20 cellular contexts compared by ENCODE assay signal in the genomic region with DNA sequence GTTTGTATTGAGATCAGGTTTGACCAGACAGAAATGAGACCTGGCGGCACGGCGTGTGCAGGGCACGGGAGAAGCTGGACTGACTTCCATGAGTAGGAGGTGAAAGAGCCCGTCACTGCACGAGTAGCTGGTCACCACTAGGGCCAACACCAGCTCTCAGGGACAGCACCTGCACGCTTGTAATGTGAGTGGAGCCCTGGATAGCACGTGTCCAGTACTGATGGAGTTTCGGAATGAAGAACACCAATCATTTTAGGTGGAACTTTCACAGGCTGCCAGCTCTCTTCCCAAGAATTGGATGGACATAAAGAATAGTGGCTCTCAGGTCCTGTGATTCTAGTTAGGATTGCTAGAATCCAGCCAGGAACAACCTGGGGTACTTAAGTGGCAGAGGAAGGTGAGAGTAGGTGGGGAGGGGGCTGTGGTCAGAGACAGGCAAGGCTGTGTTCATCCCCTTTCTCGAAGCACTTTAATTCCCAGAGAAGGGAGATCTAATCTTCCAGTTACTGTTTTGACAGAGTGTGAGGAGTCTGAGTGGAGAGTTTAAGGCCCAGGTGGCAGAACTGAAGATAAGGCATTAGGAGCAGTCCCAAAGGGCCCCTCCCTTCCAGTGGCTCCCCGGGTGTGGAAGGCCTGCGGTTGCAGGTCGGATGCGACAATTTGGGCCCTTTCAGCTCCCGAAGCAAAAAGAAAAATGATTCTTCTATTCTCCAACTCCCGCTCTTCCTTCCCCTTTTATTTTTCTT.
DNase-seq lines count a peak whose midpoint lies in the region; ATAC-seq, FAIRE-seq and TF ChIP-seq lines count a peak whose summit lies in the region.
"Had no signal": no experiment of that assay in that cellular context is flagged by ENCODE, and none has a peak within 500 bp of the region (broad histone marks: within the 10 kb centered on the region; RNA-seq: fewer than 3 reads in every experiment).

No MANE protein-coding gene starts in this region.

- no TSS peak for BruUV-seq in HepG2 (replicated peaks; lab: Mats Ljungman, UMichigan)

- no peaks in the 10 kb centered on the region for H3K79me2 ChIP-seq in HepG2 (ENCODE audit: insufficient read depth, low read length)

- H3K36me3 Mint-ChIP-seq in T-helper 17 cell (ENCODE audit: low read depth) (no peaks in the 10 kb centered on the region), endodermal cell (ENCODE audit: low read depth) (no peaks in the 10 kb centered on the region)
- H3K36me3 Mint-ChIP-seq: CD14-positive monocyte had no signal

- CTCF ChIA-PET in HepG2 (lab: Yijun Ruan, JAX; ENCODE audit: low intra/inter-chr PET ratio, low total read pairs): no interaction called here

- H3K27me3 ChIP-seq in HepG2 (ENCODE audit: control insufficient read depth in 1 of 2, insufficient read depth in 2 of 2, low read length in 2 of 2): peaks cover 0 to 52% of the 10 kb centered on the region in 2 experiments; a peak in 4 of 5 replicates
- H3K27me3 ChIP-seq in right lobe of liver: no peaks in the 10 kb centered on the region
- H3K27me3 ChIP-seq in endodermal cell (ENCODE audit: control insufficient read depth, insufficient read depth, low read length, poor library complexity, severe bottlenecking): peaks cover 88% of the 10 kb centered on the region

- no peaks in the 10 kb centered on the region for H3K4me1 ChIP-seq in HepG2 (ENCODE audit: insufficient read depth, low read length)
- H3K4me1 ChIP-seq in right lobe of liver: no peaks in the 10 kb centered on the region
- H3K4me1 ChIP-seq in endodermal cell (ENCODE audit: control insufficient read depth, insufficient read depth, low read length): no peaks in the 10 kb centered on the region
- H3K4me1 ChIP-seq: HAP-1 had no signal

- H3K27ac Mint-ChIP-seq in T-helper 17 cell (peak overlapping the region; percentile 19), endodermal cell (no peak overlapping the region)
- H3K27ac Mint-ChIP-seq: B cell had no signal

- peak; percentile 91 for ATAC-seq in HepG2
- ATAC-seq in right lobe of liver: no peak
- no peak for ATAC-seq in T-helper 17 cell
- ATAC-seq in SK-N-SH treated with all-trans-retinoic acid at 6 μM for 48 hours: no peak
- no peak for ATAC-seq in GM18861 (IDR thresholded peaks at IDR 0.05; ENCODE audit: unreplicated experiment)
- no peak for ATAC-seq in GM19463 (IDR thresholded peaks at IDR 0.05; ENCODE audit: unreplicated experiment)

- in situ Hi-C loops in HepG2 (cut with HindIII; ENCODE audit: extremely low pct_ligation_motif_present, low pct_unique_long_range_greater_than_20kb): no loop called here

- H3K4me3 ChIP-seq in HepG2 (replicated peaks in 1 of 3; ENCODE audit: insufficient read depth in 1 of 3, low read depth in 2 of 3, low read length in 3 of 3) (no peak overlapping the region), right lobe of liver (no peak overlapping the region), endodermal cell (ENCODE audit: low read length) (no peak overlapping the region)
- H3K4me3 ChIP-seq: HAP-1 had no signal

- no peaks in the 10 kb centered on the region for H3K36me3 ChIP-seq in HepG2 (replicated peaks in 1 of 2; ENCODE audit: control insufficient read depth in 1 of 2, insufficient read depth in 2 of 2, low read length in 2 of 2)
- no peaks in the 10 kb centered on the region for H3K36me3 ChIP-seq in right lobe of liver
- H3K36me3 ChIP-seq in endodermal cell (ENCODE audit: control insufficient read depth, insufficient read depth, low read length): no peaks in the 10 kb centered on the region
- H3K36me3 ChIP-seq: HAP-1 had no signal

- H2AFZ ChIP-seq in HepG2 (ENCODE audit: low read length): no peak overlapping the region

- H4K20me1 ChIP-seq in HepG2 (ENCODE audit: insufficient read depth, low read length): no peaks in the 10 kb centered on the region

- TF ChIP-seq EP300 in HepG2 (IDR thresholded peaks at IDR 0.05; ENCODE audit: low read depth in 2 of 2, low read length in 2 of 2) (no peak), HepG2 (CRISPR knock-in tag; IDR thresholded peaks at IDR 0.05; ENCODE audit: borderline replicate concordance) (no peak)

- 35% methylated on average over 16 of the region's 16 CpGs for WGBS in HepG2 (ENCODE audit: low lambda C conversion rate)
- WGBS in right lobe of liver (ENCODE audit: insufficient coverage, low coverage, low lambda C conversion rate, missing lambda C conversion rate): 77% methylated on average over 11 of the region's 16 CpGs
- WGBS in endodermal cell (ENCODE audit: insufficient coverage in 1 of 2, insufficient read length in 1 of 2), 2 experiments: 88 to 90% methylated on average over 11 to 15 of the region's 16 CpGs

- no peak overlapping the region for H3K4me2 ChIP-seq in HepG2 (ENCODE audit: low read depth, low read length)

- no peak overlapping the region for H3K4me3 Mint-ChIP-seq in T-helper 17 cell
- no peak overlapping the region for H3K4me3 Mint-ChIP-seq in endodermal cell
- H3K4me3 Mint-ChIP-seq: B cell, CD14-positive monocyte had no signal

- H3K27ac ChIP-seq in HepG2 (ENCODE audit: extremely low read length, insufficient read depth, low read length) (no peak overlapping the region), right lobe of liver (no peak overlapping the region), endodermal cell (ENCODE audit: low read depth, low read length) (no peak overlapping the region)

- TF ChIP-seq CTCF in HepG2 (CRISPR knock-in tag; IDR thresholded peaks at IDR 0.05) (no peak), right lobe of liver (IDR thresholded peaks at IDR 0.05) (no peak), endodermal cell (conservative IDR thresholded peaks at IDR 0.05) (peak; percentile 61)

- H3K27me3 Mint-ChIP-seq in T-helper 17 cell (peaks cover 11% of the 10 kb centered on the region), endodermal cell (ENCODE audit: insufficient read depth) (peaks cover 89% of the 10 kb centered on the region)
- H3K27me3 Mint-ChIP-seq: B cell had no signal

- TF ChIP-seq POLR2A in HepG2 (IDR thresholded peaks at IDR 0.05; ENCODE audit: insufficient read depth in 1 of 2, low read depth in 2 of 2, low read length in 2 of 2) (no peak), right lobe of liver (IDR thresholded peaks at IDR 0.05) (no peak)

- POLR2A ChIA-PET in HepG2 (lab: Yijun Ruan, JAX): no interaction called here

- no peaks in the 10 kb centered on the region for H3K9me3 Mint-ChIP-seq in endodermal cell
- H3K9me3 Mint-ChIP-seq: CD14-positive monocyte had no signal

- intact Hi-C loops in HepG2 (cut with micrococcal nuclease; ENCODE audit: unreplicated experiment): no loop called here
- intact Hi-C loops in right lobe of liver (cut with DNase I): no loop called here

- H3K4me1 Mint-ChIP-seq in T-helper 17 cell (peaks cover 2% of the 10 kb centered on the region), endodermal cell (peaks cover 26% of the 10 kb centered on the region)

- TF ChIP-seq RAD21 in HepG2 (CRISPR knock-in tag; IDR thresholded peaks at IDR 0.05): no peak

- H3K9me3 ChIP-seq in HepG2 (ENCODE audit: low read length) (no peaks in the 10 kb centered on the region), right lobe of liver (no peaks in the 10 kb centered on the region), T-helper 17 cell (ENCODE audit: control insufficient read depth, low read length, poor library complexity, severe bottlenecking) (no peaks in the 10 kb centered on the region), endodermal cell (ENCODE audit: control insufficient read depth, low read length) (no peaks in the 10 kb centered on the region)
- H3K9me3 ChIP-seq: HAP-1 had no signal

- no peak for FAIRE-seq in HepG2 (lab: Jason Lieb, UNC)
- FAIRE-seq: A204.1 had no signal

- H3K9ac ChIP-seq in HepG2 (ENCODE audit: insufficient read depth, low read depth, low read length) (no peak overlapping the region), endodermal cell (ENCODE audit: extremely low read depth, low read length, poor library complexity, severe bottlenecking) (no peak overlapping the region)

- no peak for DNase-seq in HepG2 (ENCODE audit: low spot score)
- no peak for DNase-seq in right lobe of liver
- DNase-seq in T-helper 17 cell: no peak
- no peak for DNase-seq in endodermal cell
- no peak for DNase-seq in activated CD4-positive, alpha-beta T cell treated with anti-CD3 and anti-CD28 coated beads, Interleukin-2, amount 50 U/mL, for 4 hours
- DNase-seq: GDM1, NCI-H1092 treated with DMSO at 0.1 percent for 48 hours, NCI-H1436 treated with DMSO at 0.1 percent for 48 hours, NCI-H1930, NCI-H2227 treated with DMSO at 0.1 percent for 48 hours, NCI-H510A treated with DMSO at 0.1 percent for 48 hours, NCI-H82, Right ventricle myocardium superior had no signal

TF ChIP-seq in HepG2, 621 proteins besides CTCF, POLR2A, EP300 and RAD21:
- TF ChIP-seq ZNF7 (CRISPR knock-in tag; IDR thresholded peaks at IDR 0.05): no peak
- TF ChIP-seq, protein P1, sequence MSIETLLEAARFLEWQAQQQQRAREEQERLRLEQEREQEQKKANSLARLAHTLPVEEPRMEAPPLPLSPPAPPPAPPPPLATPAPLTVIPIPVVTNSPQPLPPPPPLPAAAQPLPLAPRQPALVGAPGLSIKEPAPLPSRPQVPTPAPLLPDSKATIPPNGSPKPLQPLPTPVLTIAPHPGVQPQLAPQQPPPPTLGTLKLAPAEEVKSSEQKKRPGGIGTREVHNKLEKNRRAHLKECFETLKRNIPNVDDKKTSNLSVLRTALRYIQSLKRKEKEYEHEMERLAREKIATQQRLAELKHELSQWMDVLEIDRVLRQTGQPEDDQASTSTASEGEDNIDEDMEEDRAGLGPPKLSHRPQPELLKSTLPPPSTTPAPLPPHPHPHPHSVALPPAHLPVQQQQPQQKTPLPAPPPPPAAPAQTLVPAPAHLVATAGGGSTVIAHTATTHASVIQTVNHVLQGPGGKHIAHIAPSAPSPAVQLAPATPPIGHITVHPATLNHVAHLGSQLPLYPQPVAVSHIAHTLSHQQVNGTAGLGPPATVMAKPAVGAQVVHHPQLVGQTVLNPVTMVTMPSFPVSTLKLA (IDR thresholded peaks at IDR 0.05): peak; percentile 51; the same call in 1 of the 2 replicates

TF ChIP-seq in SK-N-SH treated with all-trans-retinoic acid at 6 μM for 48 hours, 23 proteins besides CTCF, POLR2A, EP300 and RAD21 (continues in another document):
- TF ChIP-seq ZFP30 (CRISPR knock-in tag; IDR thresholded peaks at IDR 0.05): no peak
- no peak for TF ChIP-seq GLIS3 (CRISPR knock-in tag; IDR thresholded peaks at IDR 0.05)
